In genomic region chr18:50559750-50560680, GRCh38 we compare ENCODE assay signal across 9 cellular contexts. TPM values are rescaled to one million over a fixed set of nuclear protein-coding genes. Genes with fewer than 3 reads are reported as not detected.
DNase-seq lines count a peak whose midpoint lies in the region; ATAC-seq and TF ChIP-seq lines count a peak whose summit lies in the region.
"Had no signal": no experiment of that assay in that cellular context is flagged by ENCODE, and none has a peak within 500 bp of the region (broad histone marks: within the 10 kb centered on the region; RNA-seq: fewer than 3 reads in every experiment).

Gene MAPK4 (plus strand): TSS chr18:50560087. CDS start chr18:50663959, 103,872 bp downstream.

- H4K8ac ChIP-seq in neuronal stem cell (ENCODE audit: low read depth, low read length): no peak within 1 kb of the TSS

- H2BK12ac ChIP-seq in neuronal stem cell (ENCODE audit: low read length): no peak within 1 kb of the TSS

- H2BK120ac ChIP-seq in neuronal stem cell (ENCODE audit: low read depth, low read length): peak within 1 kb of the TSS; percentile 53

- peaks cover 0 to 4% of the 10 kb centered on the region in 2 donors for H3K9me3 ChIP-seq in neuronal stem cell (replicated peaks in 1 of 2; ENCODE audit: control insufficient read depth in 2 of 2, insufficient read depth in 1 of 2, low read depth in 1 of 2, low read length in 2 of 2)

- TF ChIP-seq CTCF in AG09309 (IDR thresholded peaks at IDR 0.05; ENCODE audit: control insufficient read depth, insufficient read depth, low read depth, low read length, missing control alignments): no peak

- ATAC-seq in GM18519 (IDR thresholded peaks at IDR 0.05; ENCODE audit: low FRiP score, unreplicated experiment) (peak; percentile 57), Right ventricle myocardium inferior (peak; percentile 93)

- peak within 1 kb of the TSS; percentile 69 for H2BK15ac ChIP-seq in neuronal stem cell (ENCODE audit: low read length)

- H3K23ac ChIP-seq in neuronal stem cell (ENCODE audit: low read depth, low read length, poor library complexity): no peak within 1 kb of the TSS

- H4K91ac ChIP-seq in neuronal stem cell (ENCODE audit: low read depth, low read length, poor library complexity): no peak within 1 kb of the TSS

- WGBS in neuronal stem cell (ENCODE audit: extremely low coverage in 2 of 2, insufficient read length in 2 of 2, insufficient replicate concordance in 1 of 2), 2 donors: no CpG with 5 or more reads among the region's 110 CpGs

- peak within 1 kb of the TSS; percentile 50 for H3K14ac ChIP-seq in neuronal stem cell (ENCODE audit: low read length)

- in situ Hi-C loops in KBM-7 (cut with MboI; ENCODE audit: low pct_unique_long_range_greater_than_20kb, low sequenced_read_pairs): no loop called here

- no peak within 1 kb of the TSS for H2AK5ac ChIP-seq in neuronal stem cell (ENCODE audit: low read depth, low read length)

- H2BK5ac ChIP-seq in neuronal stem cell (ENCODE audit: low read length): peak within 1 kb of the TSS; percentile 83

- H3K4me2 ChIP-seq in neuronal stem cell (ENCODE audit: insufficient read depth, low read length, poor library complexity, severe bottlenecking): peak within 1 kb of the TSS; percentile 88

- peak within 1 kb of the TSS; percentile 96 for H3K18ac ChIP-seq in neuronal stem cell (ENCODE audit: low read length)

- DNase-seq in AG09309 (ENCODE audit: low read depth) (no peak), KBM-7 (peak; percentile 24), Right ventricle myocardium inferior (ENCODE audit: missing footprints) (no peak), neuronal stem cell (ENCODE audit: low spot score) (peak; percentile 48), T1000 (lab: John Stamatoyannopoulos, UW) (no peak), CD1c-positive myeloid dendritic cell (ENCODE audit: extremely low spot score) (no peak)
- peak; percentile 18 for DNase-seq in activated naive CD4-positive, alpha-beta T cell treated with anti-CD3 and anti-CD28 coated beads, Interleukin-2, amount 50 U/mL, for 16 hours

- no peak within 1 kb of the TSS for H3K4ac ChIP-seq in neuronal stem cell (ENCODE audit: low read length)

- H3K9ac ChIP-seq in neuronal stem cell (ENCODE audit: low read depth, low read length, poor library complexity): peak within 1 kb of the TSS; percentile 87

- H3K36me3 ChIP-seq in neuronal stem cell (replicated peaks in 1 of 2; ENCODE audit: control insufficient read depth in 2 of 2, insufficient read depth in 2 of 2, low read length in 2 of 2): no peaks in the 10 kb centered on the region

- H2AFZ ChIP-seq in neuronal stem cell (ENCODE audit: low read length): peak within 1 kb of the TSS; percentile 99

- no peaks in the 10 kb centered on the region for H3K79me1 ChIP-seq in neuronal stem cell (ENCODE audit: low read depth, low read length)

- H3K4me1 ChIP-seq in neuronal stem cell (ENCODE audit: control insufficient read depth in 2 of 2, insufficient read depth in 1 of 2, low read depth in 1 of 2, low read length in 2 of 2): peaks cover 0 to 3% of the 10 kb centered on the region in 2 donors

- H3K27ac ChIP-seq in neuronal stem cell (replicated peaks; ENCODE audit: low read length): no peak within 1 kb of the TSS

- H3K27me3 ChIP-seq in neuronal stem cell (ENCODE audit: control insufficient read depth in 3 of 3, insufficient read depth in 3 of 3, low read depth in 1 of 3, low read length in 3 of 3): peaks cover 0 to 31% (median 20%) of the 10 kb centered on the region in 3 experiments

- intact Hi-C loops in Right ventricle myocardium inferior (cut with DNase I): loop anchor here (2.0 to 5.0 kb wide), 2 partner anchors 92 to 167 kb away; no protein-coding TSS in a partner anchor

- H3K4me3 ChIP-seq in AG09309 (ENCODE audit: control insufficient read depth, low read depth, low read length) (peak within 1 kb of the TSS; percentile 25), neuronal stem cell (ENCODE audit: low read length in 2 of 2) (peak within 1 kb of the TSS; percentile 66 to 92)

RNA-seq across cellular contexts. Expression of gene MAPK4, which starts in this region (rescaled TPM):
- total RNA-seq in Right ventricle myocardium inferior: 34.1 TPM
- 8.2 TPM for polyA plus RNA-seq in neuronal stem cell (2013, experiment 1 of 2)
- 8.2 TPM for polyA plus RNA-seq in neuronal stem cell (2013, experiment 2 of 2)
- total RNA-seq: myocyte had no signal

Comparison
In these comparisons a context has a peak if more than half of its experiments do, and no peak if none do; other contexts are left out.
1. DNase-seq: peak in KBM-7 (single experiment), activated naive CD4-positive, alpha-beta T cell treated with anti-CD3 and anti-CD28 coated beads, Interleukin-2, amount 50 U/mL, for 16 hours (single experiment) and neuronal stem cell (single experiment); none in AG09309 (single experiment), Right ventricle myocardium inferior (single experiment), T1000 (single experiment) and CD1c-positive myeloid dendritic cell (single experiment).